Comparison of ENCODE assay signal across 13 cellular contexts in genomic region chr5:150106669-150107068, GRCh38. TPM values are rescaled to one million over a fixed set of nuclear protein-coding genes. Genes with fewer than 3 reads are reported as not detected.
DNase-seq lines count a peak whose midpoint lies in the region; ATAC-seq and TF ChIP-seq lines count a peak whose summit lies in the region.
"Had no signal": no experiment of that assay in that cellular context is flagged by ENCODE, and none has a peak within 500 bp of the region (broad histone marks: within the 10 kb centered on the region; RNA-seq: fewer than 3 reads in every experiment).

No MANE protein-coding gene starts in this region.

- H3K9me3 ChIP-seq in endodermal cell (ENCODE audit: control insufficient read depth, low read length) (no peaks in the 10 kb centered on the region), gastroesophageal sphincter (no peaks in the 10 kb centered on the region)

- no peaks in the 10 kb centered on the region for H3K4me1 ChIP-seq in endodermal cell (ENCODE audit: control insufficient read depth, insufficient read depth, low read length)
- H3K4me1 ChIP-seq in gastroesophageal sphincter, result no peaks in the 10 kb centered on the region

- H3K27ac ChIP-seq in endodermal cell (ENCODE audit: low read depth, low read length) (no peak overlapping the region), gastroesophageal sphincter (no peak overlapping the region)

- no peak for ATAC-seq in left ventricle myocardium superior
- no peak for ATAC-seq in gastroesophageal sphincter

- H3K36me3 Mint-ChIP-seq in endodermal cell (ENCODE audit: low read depth), result no peaks in the 10 kb centered on the region
- H3K36me3 Mint-ChIP-seq in osteocyte (ENCODE audit: unreplicated experiment), result no peaks in the 10 kb centered on the region

- H3K27me3 Mint-ChIP-seq in endodermal cell (ENCODE audit: insufficient read depth) (no peaks in the 10 kb centered on the region), osteocyte (ENCODE audit: unreplicated experiment) (no peaks in the 10 kb centered on the region)

- H3K9me3 Mint-ChIP-seq in endodermal cell (no peaks in the 10 kb centered on the region), osteocyte (ENCODE audit: unreplicated experiment) (no peaks in the 10 kb centered on the region)

- H3K27me3 ChIP-seq in endodermal cell (ENCODE audit: control insufficient read depth, insufficient read depth, low read length, poor library complexity, severe bottlenecking) (no peaks in the 10 kb centered on the region), gastroesophageal sphincter (no peaks in the 10 kb centered on the region)

- H3K4me1 Mint-ChIP-seq in endodermal cell (peaks cover 3% of the 10 kb centered on the region), osteocyte (ENCODE audit: unreplicated experiment) (peaks cover 59% of the 10 kb centered on the region)

- H3K27ac Mint-ChIP-seq in endodermal cell, result no peak overlapping the region
- peak overlapping the region; percentile 60 for H3K27ac Mint-ChIP-seq in osteocyte (ENCODE audit: unreplicated experiment)

- no peak overlapping the region for H3K4me3 ChIP-seq in endodermal cell (ENCODE audit: low read length)
- no peak overlapping the region for H3K4me3 ChIP-seq in gastroesophageal sphincter

- no peak overlapping the region for H3K9ac ChIP-seq in endodermal cell (ENCODE audit: extremely low read depth, low read length, poor library complexity, severe bottlenecking)

- no peak for TF ChIP-seq CTCF in endodermal cell (conservative IDR thresholded peaks at IDR 0.05)
- TF ChIP-seq CTCF in osteocyte (IDR thresholded peaks at IDR 0.05), result no peak
- no peak for TF ChIP-seq CTCF in gastroesophageal sphincter (IDR thresholded peaks at IDR 0.05)

- no peak for TF ChIP-seq POLR2A in gastroesophageal sphincter (IDR thresholded peaks at IDR 0.05)

- H3K36me3 ChIP-seq in endodermal cell (ENCODE audit: control insufficient read depth, insufficient read depth, low read length), result no peaks in the 10 kb centered on the region
- no peaks in the 10 kb centered on the region for H3K36me3 ChIP-seq in gastroesophageal sphincter

- H3K4me3 Mint-ChIP-seq in endodermal cell (no peak overlapping the region), osteocyte (ENCODE audit: unreplicated experiment) (no peak overlapping the region)

- intact Hi-C loops in left ventricle myocardium superior (cut with micrococcal nuclease), result no loop called here

- WGBS in endodermal cell (ENCODE audit: insufficient coverage in 1 of 2, insufficient read length in 1 of 2), 2 experiments, result 94 to 100% methylated on average over 1 to 3 of the region's 3 CpGs
- WGBS in gastroesophageal sphincter (ENCODE audit: low coverage in 1 of 2), 2 donors, result 40 to 63% methylated on average over 2 to 3 of the region's 3 CpGs

- TF ChIP-seq EP300 in gastroesophageal sphincter (IDR thresholded peaks at IDR 0.05), result no peak

- DNase-seq in NCI-H2107 treated with DMSO at 0.1 percent for 48 hours (lab: John Stamatoyannopoulos, UW; ENCODE audit: unreplicated experiment) (peak; percentile 8), NCI-H2107 (lab: John Stamatoyannopoulos, UW) (no peak), NCI-H2029 (lab: John Stamatoyannopoulos, UW) (peak; percentile 96), endodermal cell (peak; percentile 38), osteocyte (ENCODE audit: extremely low spot score, unreplicated experiment) (no peak), left ventricle myocardium superior (no peak)
- no peak for DNase-seq in stimulated activated CD8-positive, alpha-beta memory T cell treated with anti-CD3 and anti-CD28 coated beads, Interleukin-4, amount 100 ng/mL, for 48 hours
- DNase-seq: 8988T; effector memory CD4-positive, alpha-beta T cell; mesenchymal stem cell; NCI-H446; retina had no signal

RNA-seq across cellular contexts. Expression of gene CSF1R, which starts 20.3 kb away (rescaled TPM):
- total RNA-seq in endodermal cell (not detected), osteocyte (1.1 and 1.2 TPM in 2 replicates), left ventricle myocardium superior (20.1 TPM), gastroesophageal sphincter (10 to 100 TPM; 12.3 to 58.0 (median 35.2) TPM)
- polyA plus RNA-seq in endodermal cell (2013, experiment 1 of 2), result 0.39 TPM
- not detected for polyA plus RNA-seq in endodermal cell (2013, experiment 2 of 2)

RNA-seq across cellular contexts. Expression of gene PDGFRB, which starts 49.0 kb away (rescaled TPM):
- total RNA-seq in endodermal cell (1 to 10 TPM; 4.1 to 6.5 TPM), osteocyte (1,093 and 1,131 TPM in 2 replicates), left ventricle myocardium superior (47.8 TPM), gastroesophageal sphincter (100 to 1,000 TPM in 3 of 4 donors, 10 to 100 TPM in 1; 87.5 to 161 (median 113) TPM)
- polyA plus RNA-seq in endodermal cell (2013, experiment 1 of 2), result 18.6 TPM
- polyA plus RNA-seq in endodermal cell (2013, experiment 2 of 2), result 22.1 TPM

RNA-seq across cellular contexts. Expression of gene CDX1, which starts 59.9 kb away (rescaled TPM):
- not detected for total RNA-seq in endodermal cell
- polyA plus RNA-seq in endodermal cell (2013, experiment 1 of 2), result 0.28 TPM
- 0.33 TPM for polyA plus RNA-seq in endodermal cell (2013, experiment 2 of 2)
- 0.71 and 1.0 TPM in 2 replicates for total RNA-seq in osteocyte
- not detected for total RNA-seq in left ventricle myocardium superior
- total RNA-seq in gastroesophageal sphincter, result not detected

Comparison
In these comparisons a context has a peak if more than half of its experiments do, and no peak if none do; other contexts are left out.
1. DNase-seq: peak in NCI-H2107 treated with DMSO at 0.1 percent for 48 hours (single experiment), NCI-H2029 (single experiment) and endodermal cell (single experiment); none in NCI-H2107 (single experiment), osteocyte (single experiment), left ventricle myocardium superior (single experiment) and stimulated activated CD8-positive, alpha-beta memory T cell treated with anti-CD3 and anti-CD28 coated beads, Interleukin-4, amount 100 ng/mL, for 48 hours (single experiment).